9 cellular contexts compared by ENCODE assay signal in the genomic region with DNA sequence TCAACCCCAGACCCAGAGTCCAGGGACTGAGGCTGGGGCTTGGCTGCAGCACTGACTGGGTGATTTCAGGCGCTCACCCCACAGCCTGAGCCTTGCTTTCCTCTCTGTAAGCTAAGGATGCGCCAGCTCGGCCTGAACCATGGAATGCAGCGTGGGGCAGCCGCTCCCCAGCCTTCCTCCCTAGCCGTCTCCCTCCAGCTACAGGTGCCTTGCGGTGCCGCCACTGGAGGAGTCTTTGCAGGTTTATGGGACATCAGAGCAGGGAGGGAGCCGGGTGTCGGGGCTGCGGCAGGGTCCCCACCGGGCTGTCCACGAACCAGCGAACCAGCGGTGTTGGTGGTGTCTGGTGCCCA. TPM values are rescaled to one million over a fixed set of nuclear protein-coding genes. Genes with fewer than 3 reads are reported as not detected.
DNase-seq lines count a peak whose midpoint lies in the region; ATAC-seq and TF ChIP-seq lines count a peak whose summit lies in the region.
"Had no signal": no experiment of that assay in that cellular context is flagged by ENCODE, and none has a peak within 500 bp of the region (broad histone marks: within the 10 kb centered on the region; RNA-seq: fewer than 3 reads in every experiment).

No MANE protein-coding gene starts in this region.

- TF ChIP-seq CTCF in GM12875 (IDR thresholded peaks at IDR 0.05; ENCODE audit: borderline replicate concordance, insufficient read depth, low read depth, low read length) = no peak

- H3K27ac Mint-ChIP-seq in activated naive CD4-positive, alpha-beta T cell treated with anti-CD3 and anti-CD28 coated beads, Interleukin-2, amount 50 U/mL, for 72 hours = no peak overlapping the region

- H3K36me3 Mint-ChIP-seq in activated naive CD4-positive, alpha-beta T cell treated with anti-CD3 and anti-CD28 coated beads, Interleukin-2, amount 50 U/mL, for 72 hours = peaks cover 0 to 22% of the 10 kb centered on the region in 2 donors

- DNase-seq in activated naive CD4-positive, alpha-beta T cell treated with anti-CD3 and anti-CD28 coated beads, Interleukin-2, amount 50 U/mL, for 72 hours (ENCODE audit: low spot score in 2 of 2) = peak in 1 of 2 donors; percentile 16
- peak; percentile 74 for DNase-seq in iPS-NIHi11 (ENCODE audit: low spot score)
- no peak for DNase-seq in NCI-H345 treated with DMSO at 0.1 percent for 48 hours (lab: John Stamatoyannopoulos, UW; ENCODE audit: unreplicated experiment)
- DNase-seq in NCI-H2227 treated with DMSO at 0.1 percent for 48 hours (lab: John Stamatoyannopoulos, UW) = no peak

- H3K36me3 ChIP-seq in skeletal muscle satellite cell (ENCODE audit: insufficient read depth, low read length) = no peaks in the 10 kb centered on the region

- H3K4me1 ChIP-seq in skeletal muscle satellite cell (ENCODE audit: control insufficient read depth, insufficient read depth, low read length) = no peaks in the 10 kb centered on the region

- no peaks in the 10 kb centered on the region for H3K9me3 ChIP-seq in skeletal muscle satellite cell (replicated peaks; ENCODE audit: low read length)

- H3K27me3 ChIP-seq in skeletal muscle satellite cell (ENCODE audit: control insufficient read depth, insufficient read depth, low read length) = peaks cover 48% of the 10 kb centered on the region

- H3K4me3 ChIP-seq in GM12875 (ENCODE audit: low read depth, low read length) = peak overlapping the region; percentile 11
- H3K4me3 ChIP-seq in skeletal muscle satellite cell (ENCODE audit: low read length) = peak overlapping the region; percentile 70
- H3K4me3 ChIP-seq: K562 had no signal

- peaks cover 0 to 5% of the 10 kb centered on the region in 2 donors for H3K9me3 Mint-ChIP-seq in activated naive CD4-positive, alpha-beta T cell treated with anti-CD3 and anti-CD28 coated beads, Interleukin-2, amount 50 U/mL, for 72 hours

- peak; percentile 22 to 54 for ATAC-seq in activated naive CD4-positive, alpha-beta T cell treated with anti-CD3 and anti-CD28 coated beads, Interleukin-2, amount 50 U/mL, for 72 hours
- no peak for ATAC-seq in HG02642 (IDR thresholded peaks at IDR 0.05; ENCODE audit: poor library complexity, unreplicated experiment)
- no peak for ATAC-seq in HG02938 (IDR thresholded peaks at IDR 0.05; ENCODE audit: unreplicated experiment)
- ATAC-seq: K562 had no signal

- H3K4me2 ChIP-seq in skeletal muscle satellite cell (ENCODE audit: low read length) = peak overlapping the region; percentile 94

- H3K9ac ChIP-seq in skeletal muscle satellite cell (ENCODE audit: low read depth, low read length) = no peak overlapping the region

RNA-seq across cellular contexts. Expression of a gene that starts 19.4 kb away (rescaled TPM):
- 100 to 1,000 TPM; 282 to 355 TPM for total RNA-seq in activated naive CD4-positive, alpha-beta T cell treated with anti-CD3 and anti-CD28 coated beads, Interleukin-2, amount 50 U/mL, for 72 hours
- 77.8 and 85.4 TPM in 2 replicates for total RNA-seq in skeletal muscle satellite cell (2012; rRNA removed)

Comparison
In these comparisons a context has a peak if more than half of its experiments do, and no peak if none do; other contexts are left out.
1. ATAC-seq: peak in activated naive CD4-positive, alpha-beta T cell treated with anti-CD3 and anti-CD28 coated beads, Interleukin-2, amount 50 U/mL, for 72 hours (2 of 2); none in HG02642 (single experiment) and HG02938 (single experiment).